In genomic region chr2:32714521-32714920, GRCh38 we compare ENCODE assay signal across 15 cellular contexts.
DNase-seq lines count a peak whose midpoint lies in the region; ATAC-seq and TF ChIP-seq lines count a peak whose summit lies in the region.
"Had no signal": no experiment of that assay in that cellular context is flagged by ENCODE, and none has a peak within 500 bp of the region (broad histone marks: within the 10 kb centered on the region; RNA-seq: fewer than 3 reads in every experiment).

No MANE protein-coding gene starts in this region.

- H3K4me1 ChIP-seq in OCI-LY3 (ENCODE audit: low read length) (peaks cover 31% of the 10 kb centered on the region), PC-3 (ENCODE audit: insufficient read depth, low read length) (peaks cover 14% of the 10 kb centered on the region)

- H2AFZ ChIP-seq in OCI-LY3 (ENCODE audit: low read depth, low read length) (no peak overlapping the region), PC-3 (ENCODE audit: low read length) (no peak overlapping the region)
- H2AFZ ChIP-seq: GM23338 had no signal

- DNase-seq in activated CD8-positive, alpha-beta T cell treated with anti-CD3 and anti-CD28 coated beads for 36 hours = no peak
- no peak for DNase-seq in activated CD8-positive, alpha-beta T cell treated with anti-CD3 and anti-CD28 coated beads, Interleukin-2, amount 10 ng/mL, durations not matched to agents 7 days and 5 days
- DNase-seq in EH (ENCODE audit: low read depth) (peak; percentile 52), NCI-H187 (lab: John Stamatoyannopoulos, UW) (no peak), PC-3 (no peak)
- no peak for DNase-seq in stimulated activated naive B cell treated with anti-CD40 and anti-IgM and Interleukin-4, amounts not matched to agents 10 μg/mL and 1 μg/mL and 100 μg/mL, for 72 hours
- DNase-seq: ACHN; CD4-positive, CD25-positive, alpha-beta regulatory T cell; DMS79; EL; H7 had no signal

- H3K27me3 ChIP-seq in OCI-LY3 (ENCODE audit: low read depth, low read length) (no peaks in the 10 kb centered on the region), PC-3 (ENCODE audit: low read length) (no peaks in the 10 kb centered on the region)
- H3K27me3 ChIP-seq: BLaER1 treated with 17β-estradiol and CSF1 and Interleukin-3, amounts not matched to agents 10 nM and 100 nM had no signal

- intact Hi-C loops in activated CD8-positive, alpha-beta T cell treated with anti-CD3 and anti-CD28 coated beads for 36 hours (cut with micrococcal nuclease) = no loop called here
- intact Hi-C loops in PC-3 (cut with micrococcal nuclease) = no loop called here

- H3K27me3 Mint-ChIP-seq in activated CD8-positive, alpha-beta T cell treated with anti-CD3 and anti-CD28 coated beads for 36 hours = no peaks in the 10 kb centered on the region
- no peaks in the 10 kb centered on the region for H3K27me3 Mint-ChIP-seq in activated CD8-positive, alpha-beta T cell treated with anti-CD3 and anti-CD28 coated beads, Interleukin-2, amount 10 ng/mL, durations not matched to agents 7 days and 5 days (ENCODE audit: low read depth)
- no peaks in the 10 kb centered on the region for H3K27me3 Mint-ChIP-seq in stimulated activated naive B cell treated with anti-CD40 and anti-IgM and Interleukin-4, amounts not matched to agents 10 μg/mL and 1 μg/mL and 100 μg/mL, for 72 hours
- H3K27me3 Mint-ChIP-seq: CD4-positive, CD25-positive, alpha-beta regulatory T cell had no signal

- H3K36me3 ChIP-seq in OCI-LY3 (replicated peaks; ENCODE audit: low read depth, low read length) (peaks cover 4% of the 10 kb centered on the region), PC-3 (ENCODE audit: low read depth, low read length) (peaks cover 10% of the 10 kb centered on the region; the same call in 1 of the 2 replicates)

- no peak overlapping the region for H3K9ac ChIP-seq in OCI-LY3 (ENCODE audit: low read length)
- no peak overlapping the region for H3K9ac ChIP-seq in PC-3 (ENCODE audit: low read length)
- H3K9ac ChIP-seq: BLaER1 treated with 17β-estradiol and CSF1 and Interleukin-3, amounts not matched to agents 10 nM and 100 nM had no signal

- H3K27ac ChIP-seq in OCI-LY3 (ENCODE audit: low read length) = peak overlapping the region; percentile 79
- no peak overlapping the region for H3K27ac ChIP-seq in PC-3 (ENCODE audit: low read length)
- H3K27ac ChIP-seq: BLaER1 treated with 17β-estradiol and CSF1 and Interleukin-3, amounts not matched to agents 10 nM and 100 nM; HL-60 had no signal

- no peaks in the 10 kb centered on the region for H3F3A ChIP-seq in PC-3 (ENCODE audit: low read length, unreplicated experiment)

- ATAC-seq in activated CD8-positive, alpha-beta T cell treated with anti-CD3 and anti-CD28 coated beads for 36 hours = no peak
- ATAC-seq in activated CD8-positive, alpha-beta T cell treated with anti-CD3 and anti-CD28 coated beads, Interleukin-2, amount 10 ng/mL, durations not matched to agents 7 days and 5 days = no peak
- no peak for ATAC-seq in stimulated activated naive B cell treated with anti-CD40 and anti-IgM and Interleukin-4, amounts not matched to agents 10 μg/mL and 1 μg/mL and 100 μg/mL, for 72 hours (replicated peaks)
- no peak for ATAC-seq in PC-3
- ATAC-seq: GM23338 had no signal

- BruUV-seq in PC-3 (replicated peaks; lab: Mats Ljungman, UMichigan) = no TSS peak

- H3K36me3 Mint-ChIP-seq in activated CD8-positive, alpha-beta T cell treated with anti-CD3 and anti-CD28 coated beads for 36 hours (ENCODE audit: low read depth) = peaks cover 50% of the 10 kb centered on the region
- peaks cover 14% of the 10 kb centered on the region for H3K36me3 Mint-ChIP-seq in activated CD8-positive, alpha-beta T cell treated with anti-CD3 and anti-CD28 coated beads, Interleukin-2, amount 10 ng/mL, durations not matched to agents 7 days and 5 days (ENCODE audit: low read depth)
- H3K36me3 Mint-ChIP-seq in stimulated activated naive B cell treated with anti-CD40 and anti-IgM and Interleukin-4, amounts not matched to agents 10 μg/mL and 1 μg/mL and 100 μg/mL, for 72 hours = peaks cover 48 to 62% of the 10 kb centered on the region in 2 donors

- POLR2A ChIA-PET in activated CD8-positive, alpha-beta T cell treated with anti-CD3 and anti-CD28 coated beads for 36 hours (lab: Charles Lee) = no interaction called here
- POLR2A ChIA-PET in activated CD8-positive, alpha-beta T cell treated with anti-CD3 and anti-CD28 coated beads, Interleukin-2, amount 10 ng/mL, durations not matched to agents 7 days and 5 days (lab: Charles Lee) = no interaction called here
- POLR2A ChIA-PET in PC-3 (lab: Charles Lee; ENCODE audit: unreplicated experiment) = no interaction called here

- H4K20me1 ChIP-seq in OCI-LY3 (ENCODE audit: insufficient read depth, low read length) (no peaks in the 10 kb centered on the region), PC-3 (ENCODE audit: low read length) (no peaks in the 10 kb centered on the region)
- H4K20me1 ChIP-seq: BLaER1 treated with 17β-estradiol and CSF1 and Interleukin-3, amounts not matched to agents 10 nM and 100 nM had no signal

- H3K4me2 ChIP-seq in OCI-LY3 (ENCODE audit: low read length) = no peak overlapping the region
- no peak overlapping the region for H3K4me2 ChIP-seq in PC-3 (ENCODE audit: low read length)
- H3K4me2 ChIP-seq: BLaER1 treated with 17β-estradiol and CSF1 and Interleukin-3, amounts not matched to agents 10 nM and 100 nM; GM23338 had no signal

- peaks cover 17% of the 10 kb centered on the region for H3K4me1 Mint-ChIP-seq in activated CD8-positive, alpha-beta T cell treated with anti-CD3 and anti-CD28 coated beads for 36 hours (ENCODE audit: low read depth)
- H3K4me1 Mint-ChIP-seq in activated CD8-positive, alpha-beta T cell treated with anti-CD3 and anti-CD28 coated beads, Interleukin-2, amount 10 ng/mL, durations not matched to agents 7 days and 5 days (ENCODE audit: low read depth) = no peaks in the 10 kb centered on the region
- peaks cover 19 to 21% of the 10 kb centered on the region in 2 donors for H3K4me1 Mint-ChIP-seq in stimulated activated naive B cell treated with anti-CD40 and anti-IgM and Interleukin-4, amounts not matched to agents 10 μg/mL and 1 μg/mL and 100 μg/mL, for 72 hours
- H3K4me1 Mint-ChIP-seq: GM23338 had no signal

- H3K9me3 ChIP-seq in OCI-LY3 (ENCODE audit: insufficient read depth, low read length) (0 out of 2 replicates have a peak, but pooled peaks cover 4% of the 10 kb centered on the region), PC-3 (ENCODE audit: low read length) (no peaks in the 10 kb centered on the region)

- H3K4me3 Mint-ChIP-seq in activated CD8-positive, alpha-beta T cell treated with anti-CD3 and anti-CD28 coated beads for 36 hours = no peak overlapping the region
- H3K4me3 Mint-ChIP-seq in activated CD8-positive, alpha-beta T cell treated with anti-CD3 and anti-CD28 coated beads, Interleukin-2, amount 10 ng/mL, durations not matched to agents 7 days and 5 days = no peak overlapping the region
- no peak overlapping the region for H3K4me3 Mint-ChIP-seq in stimulated activated naive B cell treated with anti-CD40 and anti-IgM and Interleukin-4, amounts not matched to agents 10 μg/mL and 1 μg/mL and 100 μg/mL, for 72 hours
- H3K4me3 Mint-ChIP-seq: CD4-positive, CD25-positive, alpha-beta regulatory T cell; GM23338 had no signal

- no peaks in the 10 kb centered on the region for H3K79me2 ChIP-seq in OCI-LY3 (ENCODE audit: low read length)
- no peaks in the 10 kb centered on the region for H3K79me2 ChIP-seq in PC-3 (ENCODE audit: low read length)

- no peak overlapping the region for H3K4me3 ChIP-seq in OCI-LY3 (ENCODE audit: low read length)
- H3K4me3 ChIP-seq in PC-3 (ENCODE audit: low read length) = no peak overlapping the region
- H3K4me3 ChIP-seq: BLaER1 treated with 17β-estradiol and CSF1 and Interleukin-3, amounts not matched to agents 10 nM and 100 nM; GM23338 had no signal

- H3K27ac Mint-ChIP-seq in activated CD8-positive, alpha-beta T cell treated with anti-CD3 and anti-CD28 coated beads for 36 hours = peak overlapping the region; percentile 73
- H3K27ac Mint-ChIP-seq in activated CD8-positive, alpha-beta T cell treated with anti-CD3 and anti-CD28 coated beads, Interleukin-2, amount 10 ng/mL, durations not matched to agents 7 days and 5 days = no peak overlapping the region
- H3K27ac Mint-ChIP-seq in stimulated activated naive B cell treated with anti-CD40 and anti-IgM and Interleukin-4, amounts not matched to agents 10 μg/mL and 1 μg/mL and 100 μg/mL, for 72 hours = peak overlapping the region; percentile 37
- H3K27ac Mint-ChIP-seq: GM23338 had no signal

- TF ChIP-seq CTCF in activated CD8-positive, alpha-beta T cell treated with anti-CD3 and anti-CD28 coated beads for 36 hours (IDR thresholded peaks at IDR 0.05) = no peak
- TF ChIP-seq CTCF in OCI-LY3 (IDR thresholded peaks at IDR 0.05; ENCODE audit: low read depth, low read length) (no peak), PC-3 (conservative IDR thresholded peaks at IDR 0.05; ENCODE audit: low read depth, low read length) (no peak)

- H3K9me2 ChIP-seq in PC-3 (replicated peaks; ENCODE audit: low read length) = no peaks in the 10 kb centered on the region

- CTCF ChIA-PET in activated CD8-positive, alpha-beta T cell treated with anti-CD3 and anti-CD28 coated beads for 36 hours (lab: Charles Lee) = no interaction called here
- CTCF ChIA-PET in activated CD8-positive, alpha-beta T cell treated with anti-CD3 and anti-CD28 coated beads, Interleukin-2, amount 10 ng/mL, durations not matched to agents 7 days and 5 days (lab: Charles Lee) = no interaction called here
- CTCF ChIA-PET in PC-3 (lab: Charles Lee) = no interaction called here

- H3K9me3 Mint-ChIP-seq in activated CD8-positive, alpha-beta T cell treated with anti-CD3 and anti-CD28 coated beads for 36 hours = peaks cover 5% of the 10 kb centered on the region
- no peaks in the 10 kb centered on the region for H3K9me3 Mint-ChIP-seq in activated CD8-positive, alpha-beta T cell treated with anti-CD3 and anti-CD28 coated beads, Interleukin-2, amount 10 ng/mL, durations not matched to agents 7 days and 5 days (ENCODE audit: insufficient read depth)
- H3K9me3 Mint-ChIP-seq in stimulated activated naive B cell treated with anti-CD40 and anti-IgM and Interleukin-4, amounts not matched to agents 10 μg/mL and 1 μg/mL and 100 μg/mL, for 72 hours = peaks cover 0 to 1% of the 10 kb centered on the region in 2 donors
- H3K9me3 Mint-ChIP-seq: CD4-positive, CD25-positive, alpha-beta regulatory T cell; GM23338 had no signal
